Comparison of ENCODE assay signal across 8 cellular contexts in genomic region chr1:154955718-154956513, GRCh38. TPM values are rescaled to one million over a fixed set of nuclear protein-coding genes. Genes with fewer than 3 reads are reported as not detected.
DNase-seq lines count a peak whose midpoint lies in the region; ATAC-seq and TF ChIP-seq lines count a peak whose summit lies in the region.

A gene with protein sequence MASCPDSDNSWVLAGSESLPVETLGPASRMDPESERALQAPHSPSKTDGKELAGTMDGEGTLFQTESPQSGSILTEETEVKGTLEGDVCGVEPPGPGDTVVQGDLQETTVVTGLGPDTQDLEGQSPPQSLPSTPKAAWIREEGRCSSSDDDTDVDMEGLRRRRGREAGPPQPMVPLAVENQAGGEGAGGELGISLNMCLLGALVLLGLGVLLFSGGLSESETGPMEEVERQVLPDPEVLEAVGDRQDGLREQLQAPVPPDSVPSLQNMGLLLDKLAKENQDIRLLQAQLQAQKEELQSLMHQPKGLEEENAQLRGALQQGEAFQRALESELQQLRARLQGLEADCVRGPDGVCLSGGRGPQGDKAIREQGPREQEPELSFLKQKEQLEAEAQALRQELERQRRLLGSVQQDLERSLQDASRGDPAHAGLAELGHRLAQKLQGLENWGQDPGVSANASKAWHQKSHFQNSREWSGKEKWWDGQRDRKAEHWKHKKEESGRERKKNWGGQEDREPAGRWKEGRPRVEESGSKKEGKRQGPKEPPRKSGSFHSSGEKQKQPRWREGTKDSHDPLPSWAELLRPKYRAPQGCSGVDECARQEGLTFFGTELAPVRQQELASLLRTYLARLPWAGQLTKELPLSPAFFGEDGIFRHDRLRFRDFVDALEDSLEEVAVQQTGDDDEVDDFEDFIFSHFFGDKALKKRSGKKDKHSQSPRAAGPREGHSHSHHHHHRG (minus strand): TSS chr1:154956099. CDS start chr1:154953721, 2,378 bp downstream.

- H3K27ac ChIP-seq in adipose tissue (ENCODE audit: low read depth, low read length), result no peak within 1 kb of the TSS
- peak within 1 kb of the TSS; percentile 82 to 83 for H3K27ac ChIP-seq in tibial artery

- ATAC-seq in HG02759 (IDR thresholded peaks at IDR 0.05; ENCODE audit: unreplicated experiment), result peak; percentile 72
- ATAC-seq in T-cell (replicated peaks in 1 of 4), result peak; percentile 48 to 63 (median 56)
- ATAC-seq in Right ventricle myocardium inferior, result peak; percentile 84

- TF ChIP-seq CTCF in GM06990 (IDR thresholded peaks at IDR 0.05; ENCODE audit: insufficient read depth, low read length, poor library complexity, severe bottlenecking) (no peak), osteocyte (IDR thresholded peaks at IDR 0.05) (peak; percentile 61), tibial artery (IDR thresholded peaks at IDR 0.05) (peak; percentile 27 to 38)

- CTCF ChIA-PET in T-cell (lab: Charles Lee), result interaction anchor here (0.5 to 2.2 kb wide), 19 partner anchors 8 to 621 kb away, joined by 3 to 14 read pairs (median 3); partner anchors contain the start of genes FLAD1 (in 1 of the 2), KRTCAP2 (in 1 of the 2) and PMVK (in 1 of the 2)

- H3K9me3 Mint-ChIP-seq in T-cell (no peaks in the 10 kb centered on the region), osteocyte (ENCODE audit: unreplicated experiment) (no peaks in the 10 kb centered on the region)

- H3K4me1 ChIP-seq in tibial artery, result peaks cover 7 to 69% (median 56%) of the 10 kb centered on the region in 4 donors

- WGBS in adipose tissue, 3 donors, result 0 to 1% (median 0%) methylated on average over 18 of the region's 18 CpGs

- H3K4me3 Mint-ChIP-seq in T-cell, result peak within 1 kb of the TSS; percentile 95 to 100 (median 97)
- peak within 1 kb of the TSS; percentile 90 for H3K4me3 Mint-ChIP-seq in osteocyte (ENCODE audit: unreplicated experiment)

- H3K9me3 ChIP-seq in tibial artery, result no peaks in the 10 kb centered on the region

- DNase-seq in GM06990 (ENCODE audit: extremely low read depth, insufficient read length) (peak; percentile 64), NCI-H146 (lab: John Stamatoyannopoulos, UW) (peak; percentile 87), T-cell (peak; percentile 57 to 92 (median 83)), Right ventricle myocardium inferior (ENCODE audit: missing footprints) (peak; percentile 68), osteocyte (ENCODE audit: extremely low spot score, unreplicated experiment) (peak; percentile 91), tibial artery (peak; percentile 85 to 90)

- intact Hi-C loops in Right ventricle myocardium inferior (cut with DNase I), result no loop called here
- intact Hi-C loops in tibial artery (cut with DNase I; ENCODE audit: low total_unique reads), result no loop called here

- H3K36me3 Mint-ChIP-seq in T-cell, result peaks cover 17% of the 10 kb centered on the region
- peaks cover 6% of the 10 kb centered on the region for H3K36me3 Mint-ChIP-seq in osteocyte (ENCODE audit: unreplicated experiment)

- POLR2A ChIA-PET in T-cell (lab: Charles Lee), result interaction anchor here (0.6 to 2.3 kb wide), 17 partner anchors 11 to 61 kb away, joined by 3 to 23 read pairs (median 4); partner anchors contain the start of genes PMVK (in 2 of the 2), CKS1B (in 1 of the 2), FLAD1 (in 1 of the 2) and ZBTB7B (in 1 of the 2)

- peaks cover 17% of the 10 kb centered on the region for H3K36me3 ChIP-seq in GM06990 (ENCODE audit: control insufficient read depth, insufficient read depth, low read length)
- peaks cover 0 to 29% (median 18%) of the 10 kb centered on the region in 3 donors for H3K36me3 ChIP-seq in tibial artery

- H3K4me3 ChIP-seq in GM06990 (replicated peaks; ENCODE audit: low read depth, low read length), result peak within 1 kb of the TSS; percentile 71
- peak within 1 kb of the TSS; percentile 55 to 61 for H3K4me3 ChIP-seq in tibial artery

- H3K27me3 Mint-ChIP-seq in T-cell (no peaks in the 10 kb centered on the region), osteocyte (ENCODE audit: unreplicated experiment) (no peaks in the 10 kb centered on the region)

- H3K27ac Mint-ChIP-seq in T-cell (peak within 1 kb of the TSS; percentile 100), osteocyte (ENCODE audit: unreplicated experiment) (peak within 1 kb of the TSS; percentile 98)

- H3K27me3 ChIP-seq in GM06990 (replicated peaks; ENCODE audit: control insufficient read depth, insufficient read depth, low read length) (no peaks in the 10 kb centered on the region), tibial artery (no peaks in the 10 kb centered on the region)

- H3K4me1 Mint-ChIP-seq in T-cell, result peaks cover 72 to 79% (median 77%) of the 10 kb centered on the region in 3 donors
- H3K4me1 Mint-ChIP-seq in osteocyte (ENCODE audit: unreplicated experiment), result peaks cover 55% of the 10 kb centered on the region

RNA-seq across cellular contexts. Expression of the gene that starts here (rescaled TPM):
- total RNA-seq in T-cell, result 100 to 1,000 TPM; 299 to 450 (median 328) TPM
- polyA plus RNA-seq in adipose tissue, result 10 to 100 TPM; 35.1 to 53.5 (median 38.6) TPM
- 55.9 TPM for total RNA-seq in Right ventricle myocardium inferior
- total RNA-seq in osteocyte, result 90.1 and 92.6 TPM in 2 replicates
